ENCODE assay signal across 12 cellular contexts in the genomic region with DNA sequence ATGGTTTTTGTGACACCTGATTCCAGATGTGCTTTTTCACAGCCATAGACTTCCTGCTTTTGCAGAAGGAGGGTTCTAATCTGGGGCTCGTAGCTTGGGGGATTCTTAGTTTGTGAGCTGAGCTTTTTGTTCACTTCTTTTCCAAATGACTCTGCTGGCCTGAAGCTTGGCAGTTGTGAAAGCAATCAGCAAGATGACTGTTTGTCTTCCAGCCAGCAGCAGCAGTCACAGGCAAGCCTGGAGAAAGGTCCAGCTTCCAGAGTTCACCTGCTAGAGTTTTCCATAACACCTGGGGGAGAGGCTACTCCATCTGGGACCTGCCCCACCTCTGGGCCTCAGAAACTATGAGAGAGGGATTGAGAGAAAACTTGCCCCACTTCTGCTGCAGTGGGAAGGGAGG. TPM values are rescaled to one million over a fixed set of nuclear protein-coding genes. Genes with fewer than 3 reads are reported as not detected.
DNase-seq lines count a peak whose midpoint lies in the region; ATAC-seq, FAIRE-seq and TF ChIP-seq lines count a peak whose summit lies in the region.
"Had no signal": no experiment of that assay in that cellular context is flagged by ENCODE, and none has a peak within 500 bp of the region (broad histone marks: within the 10 kb centered on the region; RNA-seq: fewer than 3 reads in every experiment).

No MANE protein-coding gene starts in this region.

- no peaks in the 10 kb centered on the region for H3K9me3 Mint-ChIP-seq in CD4-positive, CD25-positive, alpha-beta regulatory T cell

- H4K20me1 ChIP-seq in PC-9 (ENCODE audit: insufficient read depth): peaks cover 70% of the 10 kb centered on the region

- no peak for DNase-seq in CD4-positive, CD25-positive, alpha-beta regulatory T cell
- DNase-seq in PC-9: no peak
- peak in 3 of 6 donors; percentile 40 to 54 (median 46) for DNase-seq in pancreas
- DNase-seq in activated gamma-delta T cell treated with Interleukin-2 at 50 U/mL for 16 hours: no peak
- DNase-seq in NCI-H2029 (lab: John Stamatoyannopoulos, UW): no peak
- DNase-seq in spleen: no peak
- DNase-seq: activated naive CD4-positive, alpha-beta T cell treated with Interleukin-2 at 50 U/mL for 16 hours; DMS79; NCI-H226; occipital lobe had no signal

- no peak overlapping the region for H3K4me3 ChIP-seq in CD4-positive, CD25-positive, alpha-beta regulatory T cell (ENCODE audit: low read depth, low read length)
- H3K4me3 ChIP-seq in PC-9 (peak overlapping the region; percentile 24; the same call in 1 of the 2 replicates), esophagus (ENCODE audit: low read depth in 1 of 2, low read length in 2 of 2) (no peak overlapping the region), pancreas (peak overlapping the region in 1 of 4 donors; percentile 24), spleen (no peak overlapping the region)

- no peak overlapping the region for H2AFZ ChIP-seq in PC-9

- CTCF ChIA-PET in PC-9 (lab: Charles Lee): interaction anchor here (0.6 kb wide), 1 partner anchor 106 kb away, joined by 6 read pairs; no protein-coding TSS in a partner anchor

- TF ChIP-seq CTCF in PC-9 (conservative IDR thresholded peaks at IDR 0.05) (no peak), pancreas (IDR thresholded peaks at IDR 0.05) (no peak), spleen (IDR thresholded peaks at IDR 0.05 in 8 of 11, conservative IDR thresholded peaks at IDR 0.05 in 3 of 11) (no peak)

- H3K4me2 ChIP-seq in PC-9: peak overlapping the region; percentile 99

- H3K27me3 ChIP-seq in CD4-positive, CD25-positive, alpha-beta regulatory T cell (ENCODE audit: control insufficient read depth, insufficient read depth, low read length): no peaks in the 10 kb centered on the region
- H3K27me3 ChIP-seq in PC-9 (ENCODE audit: insufficient read depth, low read depth) (no peaks in the 10 kb centered on the region), esophagus (ENCODE audit: control insufficient read depth in 1 of 2, insufficient read depth in 2 of 2, low read length in 2 of 2) (no peaks in the 10 kb centered on the region), pancreas (no peaks in the 10 kb centered on the region), spleen (replicated peaks in 1 of 7) (no peaks in the 10 kb centered on the region)

- H3F3A ChIP-seq in PC-9 (ENCODE audit: insufficient read depth, low read depth): peaks cover 62% of the 10 kb centered on the region

- H3K4me1 Mint-ChIP-seq in CD4-positive, CD25-positive, alpha-beta regulatory T cell: peaks cover 10 to 78% (median 69%) of the 10 kb centered on the region in 4 donors

- peaks cover 45% of the 10 kb centered on the region for H3K36me3 ChIP-seq in CD4-positive, CD25-positive, alpha-beta regulatory T cell (ENCODE audit: control insufficient read depth, insufficient read depth, low read length)
- H3K36me3 ChIP-seq in PC-9 (ENCODE audit: low read depth) (peaks cover 14% of the 10 kb centered on the region; the same call in 1 of the 2 replicates), esophagus (ENCODE audit: control insufficient read depth in 2 of 2, insufficient read depth in 2 of 2, low read length in 1 of 2) (peaks cover 2 to 3% of the 10 kb centered on the region in 2 donors), pancreas (no peaks in the 10 kb centered on the region), spleen (peaks cover 0 to 66% (median 11%) of the 10 kb centered on the region in 6 donors)

- peaks cover 87% of the 10 kb centered on the region for H3K79me2 ChIP-seq in PC-9 (ENCODE audit: low read depth)

- intact Hi-C loops in PC-9 (cut with micrococcal nuclease; ENCODE audit: unreplicated experiment): no loop called here
- intact Hi-C loops in pancreas (cut with DNase I): loop anchor here in 1 of 3 donors (5.0 kb wide), 1 partner anchor 44 kb away; no protein-coding TSS in a partner anchor
- intact Hi-C loops in spleen (cut with DNase I; ENCODE audit: low total_unique reads): loop anchor here (5.0 kb wide), 1 partner anchor 34 kb away; no protein-coding TSS in a partner anchor

- no peak for FAIRE-seq in pancreas (lab: Jason Lieb, UNC)

- peaks cover 61% of the 10 kb centered on the region for H3K4me1 ChIP-seq in CD4-positive, CD25-positive, alpha-beta regulatory T cell (ENCODE audit: control insufficient read depth, insufficient read depth, low read length, poor library complexity, severe bottlenecking)
- H3K4me1 ChIP-seq in PC-9 (replicated peaks; ENCODE audit: insufficient read depth) (peaks cover 82% of the 10 kb centered on the region), esophagus (ENCODE audit: control insufficient read depth in 2 of 2, insufficient read depth in 2 of 2, low read length in 1 of 2) (peaks cover 7 to 15% of the 10 kb centered on the region in 2 donors), pancreas (peaks cover 46 to 75% (median 74%) of the 10 kb centered on the region in 3 donors), spleen (peaks cover 37 to 90% (median 78%) of the 10 kb centered on the region in 6 donors)

- H3K9me3 ChIP-seq in CD4-positive, CD25-positive, alpha-beta regulatory T cell (ENCODE audit: control insufficient read depth in 2 of 2, low read length in 2 of 2): no peaks in the 10 kb centered on the region
- H3K9me3 ChIP-seq in PC-9 (ENCODE audit: insufficient read depth, low read depth) (no peaks in the 10 kb centered on the region), esophagus (ENCODE audit: control insufficient read depth in 2 of 2, insufficient read depth in 1 of 2, low read depth in 1 of 2, low read length in 1 of 2) (no peaks in the 10 kb centered on the region), pancreas (no peaks in the 10 kb centered on the region), spleen (no peaks in the 10 kb centered on the region)

- no peak for ATAC-seq in CD4-positive, CD25-positive, alpha-beta regulatory T cell (ENCODE audit: low read depth in 2 of 2)
- ATAC-seq in pancreas (no peak), GM19455 (IDR thresholded peaks at IDR 0.05; ENCODE audit: unreplicated experiment) (no peak)

- TF ChIP-seq POLR2A in spleen (IDR thresholded peaks at IDR 0.05): no peak

- peak overlapping the region; percentile 11 to 87 (median 80) for H3K27ac Mint-ChIP-seq in CD4-positive, CD25-positive, alpha-beta regulatory T cell

- POLR2A ChIA-PET in PC-9 (lab: Charles Lee; ENCODE audit: unreplicated experiment): interaction anchor here (0.6 kb wide), 1 partner anchor 1714 kb away, joined by 3 read pairs; no protein-coding TSS in a partner anchor

- peaks cover 18% of the 10 kb centered on the region for H3K36me3 Mint-ChIP-seq in CD4-positive, CD25-positive, alpha-beta regulatory T cell

- no TSS peak for BruUV-seq in PC-9 (replicated peaks; lab: Mats Ljungman, UMichigan)

- no peak overlapping the region for H3K27ac ChIP-seq in CD4-positive, CD25-positive, alpha-beta regulatory T cell (ENCODE audit: insufficient read depth, low read length, poor library complexity, severe bottlenecking)
- H3K27ac ChIP-seq in PC-9 (peak overlapping the region; percentile 55), esophagus (ENCODE audit: low read depth in 2 of 2, low read length in 1 of 2) (peak overlapping the region; percentile 25 to 62), pancreas (peak overlapping the region in 3 of 4 donors; percentile 17 to 85 (median 80)), spleen (peak overlapping the region in 3 of 8 donors; percentile 22 to 99 (median 39))

- peak overlapping the region; percentile 36 to 94 (median 71) for H3K4me3 Mint-ChIP-seq in CD4-positive, CD25-positive, alpha-beta regulatory T cell

- WGBS in esophagus, 2 donors: 25 to 42% methylated on average over 1 of the region's 1 CpG
- WGBS in pancreas, 2 donors: 4 to 8% methylated on average over 1 of the region's 1 CpG
- 27 to 64% (median 44%) methylated on average over 1 of the region's 1 CpG for WGBS in spleen, 5 donors

- no peaks in the 10 kb centered on the region for H3K27me3 Mint-ChIP-seq in CD4-positive, CD25-positive, alpha-beta regulatory T cell

- H3K9me2 ChIP-seq in PC-9 (ENCODE audit: insufficient read depth): no peaks in the 10 kb centered on the region

RNA-seq across cellular contexts. Expression of a gene that starts 4.1 kb away (rescaled TPM):
- total RNA-seq in CD4-positive, CD25-positive, alpha-beta regulatory T cell: 66.6 TPM
- 10 to 100 TPM; 29.3 to 39.9 (median 36.4) TPM for polyA plus RNA-seq in CD4-positive, CD25-positive, alpha-beta regulatory T cell
- total RNA-seq in PC-9 (2021): 53.8 and 65.0 TPM in 2 replicates
- polyA plus RNA-seq in esophagus: 10 to 100 TPM; 29.5 to 29.9 TPM
- 10 to 100 TPM; 19.0 to 30.8 (median 21.5) TPM for total RNA-seq in pancreas
- polyA plus RNA-seq in pancreas: 10 to 100 TPM; 11.7 to 21.0 TPM
- 10 to 100 TPM; 41.2 to 67.3 (median 48.6) TPM for total RNA-seq in spleen
- 10 to 100 TPM in 1 of 3 donors, 1 to 10 TPM in 2; 6.9 to 23.3 (median 7.0) TPM for polyA plus RNA-seq in spleen

RNA-seq across cellular contexts. Expression of a gene that starts 29.8 kb away (rescaled TPM):
- total RNA-seq in CD4-positive, CD25-positive, alpha-beta regulatory T cell: 11.1 TPM
- under 1 TPM; 0.41 to 1.00 (median 0.58) TPM for polyA plus RNA-seq in CD4-positive, CD25-positive, alpha-beta regulatory T cell
- total RNA-seq in PC-9 (2021): 46.8 and 49.7 TPM in 2 replicates
- 10 to 100 TPM in 1 of 2 donors, 1 to 10 TPM in 1; 5.9 to 10.2 TPM for polyA plus RNA-seq in esophagus
- total RNA-seq in pancreas: 1 to 10 TPM; 2.5 to 7.8 (median 4.3) TPM
- 1 to 10 TPM; 8.0 to 8.3 TPM for polyA plus RNA-seq in pancreas
- 10 to 100 TPM in 6 of 7 donors, 1 to 10 TPM in 1; 10.0 to 16.8 (median 13.8) TPM for total RNA-seq in spleen
- polyA plus RNA-seq in spleen: 10 to 100 TPM in 1 of 3 donors, 1 to 10 TPM in 2; 5.1 to 12.9 (median 6.9) TPM
